8 cellular contexts compared by ENCODE assay signal in genomic region chr4:2862528-2862927, GRCh38. TPM values are rescaled to one million over a fixed set of nuclear protein-coding genes. Genes with fewer than 3 reads are reported as not detected.
DNase-seq lines count a peak whose midpoint lies in the region; ATAC-seq, FAIRE-seq and TF ChIP-seq lines count a peak whose summit lies in the region.

No MANE protein-coding gene starts in this region.

- H3K36me3 ChIP-seq in HEK293 (ENCODE audit: control insufficient read depth in 2 of 2, insufficient read depth in 1 of 2, low read length in 2 of 2) (no peaks in the 10 kb centered on the region), brain microvascular endothelial cell (replicated peaks) (no peaks in the 10 kb centered on the region)

- H3K4me3 Mint-ChIP-seq in memory B cell, result no peak overlapping the region

- no peak for TF ChIP-seq RAD21 in A549 (conservative IDR thresholded peaks at IDR 0.05 in 1 of 2, IDR thresholded peaks at IDR 0.05 in 1 of 2)

- H3K4me1 Mint-ChIP-seq in memory B cell, result peaks cover 61% of the 10 kb centered on the region

- H3K4me3 ChIP-seq in A549 (no peak overlapping the region), HEK293 (ENCODE audit: low read depth, low read length) (no peak overlapping the region), brain microvascular endothelial cell (ENCODE audit: low read depth, low read length) (no peak overlapping the region)

- H3K36me3 Mint-ChIP-seq in memory B cell, result peaks cover 5% of the 10 kb centered on the region

- in situ Hi-C loops in brain microvascular endothelial cell (cut with HindIII; ENCODE audit: low pct_ligation_motif_present, low sequenced_read_pairs), result no loop called here

- H3K9me3 ChIP-seq in A549, result no peaks in the 10 kb centered on the region
- H3K9me3 ChIP-seq in HEK293 (ENCODE audit: control insufficient read depth, insufficient read depth, low read depth, low read length), result no peaks in the 10 kb centered on the region

- no peak for FAIRE-seq in A549 (lab: Jason Lieb, UNC)

- peak in 1 of 2 experiments; percentile 4 for DNase-seq in A549 (ENCODE audit: low read depth in 1 of 2, low spot score in 1 of 2)
- peak; percentile 23 for DNase-seq in brain microvascular endothelial cell
- DNase-seq in memory B cell (ENCODE audit: low spot score in 2 of 2), result no peak
- DNase-seq in activated CD4-positive, CD25-positive, alpha-beta regulatory T cell (lab: John Stamatoyannopoulos, UW), result no peak
- no peak for DNase-seq in left lobe of liver (ENCODE audit: low spot score)
- DNase-seq in H4 (ENCODE audit: low spot score), result no peak

- H3K9me3 Mint-ChIP-seq in memory B cell, result no peaks in the 10 kb centered on the region

- TF ChIP-seq EP300 in A549 (IDR thresholded peaks at IDR 0.05), result no peak

- ATAC-seq in A549 (peak; percentile 34 to 53; a peak in 4 of 6 replicates), memory B cell (ENCODE audit: low read depth) (no peak), HG03196 (IDR thresholded peaks at IDR 0.05; ENCODE audit: unreplicated experiment) (no peak), left lobe of liver (no peak)

- TF ChIP-seq POLR2A in A549 (IDR thresholded peaks at IDR 0.05; ENCODE audit: low read length), result no peak

- H3K27ac Mint-ChIP-seq in memory B cell, result peak overlapping the region; percentile 19

- no peaks in the 10 kb centered on the region for H3K27me3 Mint-ChIP-seq in memory B cell

- CTCF ChIA-PET in A549 (lab: Yijun Ruan, JAX), result no interaction called here
- CTCF ChIA-PET in HEK293 (lab: Yijun Ruan, JAX), result interaction anchor here (0.5 to 1.0 kb wide), 2 partner anchors 11 to 34 kb away, joined by 3 read pairs; no protein-coding TSS in a partner anchor

- peak overlapping the region; percentile 27; the same call in 1 of the 3 replicates for H3K4me2 ChIP-seq in A549

- 64% methylated on average over 1 of the region's 1 CpG for WGBS in A549 (ENCODE audit: missing lambda C conversion rate)

- TF ChIP-seq CTCF in A549 (IDR thresholded peaks at IDR 0.05) (no peak), HEK293 (tag by site-specific recombination; IDR thresholded peaks at IDR 0.05) (no peak), brain microvascular endothelial cell (IDR thresholded peaks at IDR 0.05; ENCODE audit: low read depth, low read length, missing control alignments) (no peak)

- peak overlapping the region in 1 of 2 experiments; percentile 28; a peak in 1 of 6 replicates for H3K27ac ChIP-seq in A549
- no peak overlapping the region for H3K27ac ChIP-seq in HEK293 (ENCODE audit: extremely low read depth, low read depth, low read length)
- no peak overlapping the region for H3K27ac ChIP-seq in brain microvascular endothelial cell

- no peaks in the 10 kb centered on the region for H3K27me3 ChIP-seq in brain microvascular endothelial cell (replicated peaks)

- H3K4me1 ChIP-seq in A549 (peaks cover 44% of the 10 kb centered on the region), HEK293 (ENCODE audit: control insufficient read depth, insufficient read depth, low read length) (peaks cover 33% of the 10 kb centered on the region)

- POLR2A ChIA-PET in A549 (lab: Yijun Ruan, JAX), result no interaction called here
- POLR2A ChIA-PET in HEK293 (lab: Yijun Ruan, JAX), result interaction anchor here (1.0 to 1.7 kb wide), 3 partner anchors 9 to 20 kb away, joined by 3 to 8 read pairs (median 3); no protein-coding TSS in a partner anchor

TF ChIP-seq in A549, 52 proteins besides CTCF, POLR2A, EP300 and RAD21:
- TF ChIP-seq RARB (CRISPR knock-in tag; IDR thresholded peaks at IDR 0.05), result no peak
- no peak for TF ChIP-seq HEYL (CRISPR knock-in tag; IDR thresholded peaks at IDR 0.05)
- TF ChIP-seq EHF (CRISPR knock-in tag; IDR thresholded peaks at IDR 0.05), result no peak
- no peak for TF ChIP-seq JUN (IDR thresholded peaks at IDR 0.05)
- TF ChIP-seq CHD2 (IDR thresholded peaks at IDR 0.05; ENCODE audit: low read length, partially characterized antibody), result no peak
- TF ChIP-seq HDAC2 (IDR thresholded peaks at IDR 0.05), result no peak
- TF ChIP-seq HMGXB4 (CRISPR knock-in tag; IDR thresholded peaks at IDR 0.05; ENCODE audit: borderline replicate concordance), result no peak
- TF ChIP-seq RFX5 (IDR thresholded peaks at IDR 0.05), result no peak
- TF ChIP-seq RCOR1 (IDR thresholded peaks at IDR 0.05; ENCODE audit: low read depth, low read length), result no peak
- TF ChIP-seq GATA3 (IDR thresholded peaks at IDR 0.05; ENCODE audit: borderline replicate concordance), result no peak
- no peak for TF ChIP-seq BCL3 (IDR thresholded peaks at IDR 0.05)

TF ChIP-seq in HEK293, 187 proteins besides CTCF, POLR2A, EP300 and RAD21 (continues in another document):
- TF ChIP-seq SP7 (tag by site-specific recombination; IDR thresholded peaks at IDR 0.05), result peak; percentile 48
- TF ChIP-seq ZNF518A (tag by site-specific recombination; conservative IDR thresholded peaks at IDR 0.05; ENCODE audit: low read depth), result no peak
- peak; percentile 35; the same call in 1 of the 2 replicates for TF ChIP-seq ZBTB17 (tag by site-specific recombination; IDR thresholded peaks at IDR 0.05)
- peak; percentile 29; the same call in 1 of the 2 replicates for TF ChIP-seq OSR2 (tag by site-specific recombination; IDR thresholded peaks at IDR 0.05)
- TF ChIP-seq PRDM6 (tag by site-specific recombination; IDR thresholded peaks at IDR 0.05), result peak; percentile 73
- no peak for TF ChIP-seq MYNN (tag by site-specific recombination; IDR thresholded peaks at IDR 0.05; ENCODE audit: borderline replicate concordance)
- no peak for TF ChIP-seq ZNF132 (tag by site-specific recombination; IDR thresholded peaks at IDR 0.05; ENCODE audit: borderline replicate concordance)
- 0 out of 2 replicates have a peak, but pooled peaks have one; percentile 26 for TF ChIP-seq ZEB2 (tag by site-specific recombination; IDR thresholded peaks at IDR 0.05)
- no peak for TF ChIP-seq ZNF555 (tag by site-specific recombination; conservative IDR thresholded peaks at IDR 0.05)
- no peak for TF ChIP-seq ZNF830 (tag by site-specific recombination; IDR thresholded peaks at IDR 0.05; ENCODE audit: low read depth)
- TF ChIP-seq PRDM1 (tag by site-specific recombination; IDR thresholded peaks at IDR 0.05), result peak; percentile 51
- peak; percentile 47; the same call in 1 of the 2 replicates for TF ChIP-seq ZIC2 (tag by site-specific recombination; IDR thresholded peaks at IDR 0.05)
- TF ChIP-seq ZNF214 (tag by site-specific recombination; IDR thresholded peaks at IDR 0.05; ENCODE audit: borderline replicate concordance), result no peak

RNA-seq across cellular contexts. Expression of gene ADD1, which starts 18.9 kb away (rescaled TPM):
- polyA plus RNA-seq in A549 (2011; rRNA removed), result 59.7 and 78.6 TPM in 2 replicates
- 83.5 and 88.0 TPM in 2 replicates for polyA plus RNA-seq in A549 (2012; cell fraction: cytosol; rRNA removed)
- 176 and 217 TPM in 2 replicates for polyA plus RNA-seq in A549 (2012; cell fraction: nucleus; rRNA removed)
- polyA plus RNA-seq in A549 (2017; fragmentation: RNase III; extraction: RNeasy Plus Mini Kit Qiagen cat#74134 plus additional on column Dnase treatment), result 60.3 to 69.5 TPM (median 62.9 TPM) in 3 replicates
- polyA minus RNA-seq in A549 (2011; rRNA and poly(A)+ RNA removed), result 41.2 and 51.2 TPM in 2 replicates
- 113 TPM for total RNA-seq in left lobe of liver
- total RNA-seq in H4 (2014; rRNA removed; shearing (Covaris generic)), result 117 and 125 TPM in 2 replicates

Comparison
In these comparisons a context has a peak if more than half of its experiments do, and no peak if none do; other contexts are left out.
1. ATAC-seq: peak in A549 (2 of 2); none in memory B cell (single experiment), HG03196 (single experiment) and left lobe of liver (single experiment).